24 cellular contexts compared by ENCODE assay signal in the genomic region with DNA sequence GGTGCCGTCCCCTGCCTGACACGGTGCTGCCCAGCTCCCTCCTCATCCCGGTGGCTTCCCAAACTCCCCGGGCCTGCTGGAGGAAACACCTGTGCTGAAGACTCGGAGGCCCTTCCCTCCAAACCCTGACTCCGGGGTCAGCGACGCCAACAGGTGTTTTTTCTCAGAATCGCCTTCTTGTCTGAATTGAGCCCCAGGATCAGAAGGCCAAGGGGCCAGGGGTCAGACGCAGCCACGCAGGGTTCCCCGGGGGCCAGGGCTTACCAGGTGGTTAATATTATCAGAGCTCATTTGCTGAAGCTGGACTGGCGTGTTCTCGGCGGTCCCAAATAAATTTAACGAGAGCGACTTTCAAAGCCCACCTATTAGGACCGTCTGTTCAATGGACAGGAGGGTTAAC.
"Had no signal": no experiment of that assay in that cellular context is flagged by ENCODE, and none has a peak within 500 bp of the region (broad histone marks: within the 10 kb centered on the region; RNA-seq: fewer than 3 reads in every experiment).

No MANE protein-coding gene starts in this region.

- H3K36me3 ChIP-seq: stomach, suprapubic skin, thoracic aorta, thyroid gland, tibial artery, tibial nerve, upper lobe of left lung, upper lobe of right lung, uterus, vagina had no signal

- H3K4me1 ChIP-seq: stomach, suprapubic skin, testis, thyroid gland, tibial artery, tibial nerve, upper lobe of left lung, upper lobe of right lung, uterus, vagina had no signal

- H3K4me3 ChIP-seq: stomach, suprapubic skin, testis, thoracic aorta, thyroid gland, tibial artery, tibial nerve, upper lobe of left lung, upper lobe of right lung, uterus, vagina had no signal

- H3K27me3 ChIP-seq: suprapubic skin, testis, thyroid gland, tibial nerve, upper lobe of left lung, upper lobe of right lung, uterus, vagina had no signal

- H3K27ac ChIP-seq: stomach, suprapubic skin, testis, thoracic aorta, thyroid gland, tibial artery, tibial nerve, upper lobe of left lung, upper lobe of right lung, uterus, vagina had no signal

- DNase-seq: stimulated activated CD4-positive, alpha-beta T cell treated with anti-CD3 and anti-CD28 coated beads, Interleukin-2, amount 100 ng/mL, for 24 hours; stimulated activated CD4-positive, alpha-beta T cell treated with anti-CD3 and anti-CD28 coated beads, Interleukin-2, amount 100 ng/mL, for 48 hours; stimulated activated CD4-positive, alpha-beta T cell treated with anti-CD3 and anti-CD28 coated beads, Interleukin-4, amount 100 ng/mL, for 1 hour; stimulated activated CD4-positive, alpha-beta T cell treated with anti-CD3 and anti-CD28 coated beads, Interleukin-4, amount 100 ng/mL, for 24 hours; stimulated activated CD4-positive, alpha-beta T cell treated with anti-CD3 and anti-CD28 coated beads, Interleukin-4, amount 100 ng/mL, for 4 hours; stimulated activated CD8-positive, alpha-beta memory T cell treated with anti-CD3 and anti-CD28 coated beads, Interleukin-4, amount 100 ng/mL, for 48 hours; stimulated activated naive B cell treated with anti-CD40 and anti-IgM and Interleukin-4, amounts not matched to agents 10 μg/mL and 1 μg/mL and 100 μg/mL, for 72 hours; stimulated activated naive CD4-positive, alpha-beta T cell; stimulated activated naive CD4-positive, alpha-beta T cell treated with Interleukin-2 at 50 U/mL for 16 hours; stimulated activated naive CD8-positive, alpha-beta T cell treated with anti-CD3 and anti-CD28 coated beads, Interleukin-15, amount 100 ng/mL, for 72 hours; stimulated activated naive CD8-positive, alpha-beta T cell treated with anti-CD3 and anti-CD28 coated beads, Interleukin-15, Interleukin-2, amounts not matched to agents 100 U/mL and 50 U/mL, for 24 hours; stomach; substantia nigra; testis; thyroid gland; tibial artery; trophoblast cell; upper lobe of left lung; upper lobe of right lung; uterus had no signal

- H3K9me3 ChIP-seq: suprapubic skin, testis, thoracic aorta, thyroid gland, upper lobe of right lung, vagina had no signal
